In the genomic region with DNA sequence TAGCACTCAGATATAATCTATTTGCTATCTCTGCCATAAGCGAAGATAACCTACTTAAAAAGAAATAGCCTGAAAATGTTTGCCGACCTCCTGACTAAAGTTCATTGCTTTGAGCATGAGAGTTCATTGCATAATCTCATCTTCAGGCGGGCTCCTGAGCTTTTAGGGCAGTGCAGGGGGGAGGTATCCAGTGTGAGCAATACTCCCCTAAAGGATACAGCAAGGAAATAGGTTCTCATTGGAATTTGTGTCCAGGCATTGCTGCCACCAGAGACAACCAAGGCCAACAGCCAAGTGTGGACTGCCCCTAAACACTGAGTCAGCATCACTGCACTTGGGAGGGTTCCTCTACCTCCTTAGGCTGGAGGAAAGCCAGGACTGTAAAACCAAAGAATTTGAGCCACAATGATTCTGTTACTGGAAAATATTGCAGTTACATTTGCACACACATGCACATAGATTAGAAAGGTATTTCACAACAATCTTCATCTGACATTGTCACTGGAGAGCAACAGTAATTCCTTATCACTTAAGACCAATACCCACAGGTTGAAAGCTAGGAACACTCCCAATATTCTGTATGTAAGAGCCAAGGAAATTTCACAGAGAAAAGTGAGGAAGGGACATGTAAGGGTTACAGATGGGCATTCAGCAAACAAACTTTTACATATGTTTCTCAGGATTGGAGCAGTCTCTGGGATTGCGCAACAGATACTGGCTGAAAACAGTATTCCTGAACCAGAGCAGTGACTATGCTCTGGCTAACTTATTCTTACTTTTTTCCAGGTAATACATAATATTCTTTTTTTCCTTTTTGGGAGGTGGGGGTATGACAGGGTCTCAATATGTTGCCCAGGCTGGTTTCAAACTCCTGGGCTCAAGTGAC, we compare ENCODE assay signal across 1 cellular context.
TF ChIP-seq lines count a peak whose summit lies in the region.

No MANE protein-coding gene starts in this region.

TF ChIP-seq in HepG2, 621 proteins besides CTCF, POLR2A, EP300 and RAD21 (continued from another document and continues in another):
- TF ChIP-seq AHDC1 (CRISPR knock-in tag; IDR thresholded peaks at IDR 0.05; ENCODE audit: borderline replicate concordance) (no peak), ATF4 (CRISPR knock-in tag; IDR thresholded peaks at IDR 0.05) (0 out of 4 replicates have a peak, but pooled peaks of 1 of the 2 experiments have one; percentile 19), ZSCAN25 (CRISPR knock-in tag; IDR thresholded peaks at IDR 0.05) (peak; percentile 69; the same call in 1 of the 2 replicates), RCOR2 (CRISPR knock-in tag; IDR thresholded peaks at IDR 0.05) (0 out of 2 replicates have a peak, but pooled peaks have one; percentile 24), MIER2 (CRISPR knock-in tag; IDR thresholded peaks at IDR 0.05) (peak; percentile 24; the same call in 1 of the 2 replicates), RNF2 (conservative IDR thresholded peaks at IDR 0.05; ENCODE audit: low read depth) (no peak), RARA (CRISPR knock-in tag; IDR thresholded peaks at IDR 0.05) (peak; percentile 67), EHMT2 (IDR thresholded peaks at IDR 0.05; ENCODE audit: borderline replicate concordance, low read depth, low read length) (0 out of 2 replicates have a peak, but pooled peaks have one; percentile 42), ZSCAN21 (CRISPR knock-in tag; IDR thresholded peaks at IDR 0.05; ENCODE audit: borderline replicate concordance) (no peak), NR2F1 (CRISPR knock-in tag; IDR thresholded peaks at IDR 0.05) (no peak), TMF1 (CRISPR knock-in tag; IDR thresholded peaks at IDR 0.05; ENCODE audit: low read depth) (no peak), CCDC6 (CRISPR knock-in tag; IDR thresholded peaks at IDR 0.05) (0 out of 2 replicates have a peak, but pooled peaks have one; percentile 29), HMG20A (CRISPR knock-in tag; IDR thresholded peaks at IDR 0.05; ENCODE audit: borderline replicate concordance) (peak; percentile 42; the same call in 1 of the 2 replicates), PPARG (CRISPR knock-in tag; conservative IDR thresholded peaks at IDR 0.05) (0 out of 2 replicates have a peak, but pooled peaks have one; percentile 31), ONECUT2 (CRISPR knock-in tag; IDR thresholded peaks at IDR 0.05) (no peak), ELF3 (CRISPR knock-in tag; IDR thresholded peaks at IDR 0.05) (0 out of 2 replicates have a peak, but pooled peaks have one; percentile 15), ZNF710 (CRISPR knock-in tag; IDR thresholded peaks at IDR 0.05; ENCODE audit: borderline replicate concordance) (peak; percentile 60; the same call in 1 of the 2 replicates), NCOA2 (CRISPR knock-in tag; IDR thresholded peaks at IDR 0.05) (peak; percentile 52), TEAD3 (CRISPR knock-in tag; optimal IDR thresholded peaks at IDR 0.05; ENCODE audit: borderline replicate concordance) (no peak), ZNF337 (CRISPR knock-in tag; IDR thresholded peaks at IDR 0.05; ENCODE audit: borderline replicate concordance, low read depth) (no peak), HNF4G (IDR thresholded peaks at IDR 0.05; ENCODE audit: borderline replicate concordance, low read depth, low read length) (peak; percentile 53; the same call in 1 of the 2 replicates), HNF4G (CRISPR knock-in tag; IDR thresholded peaks at IDR 0.05; ENCODE audit: borderline replicate concordance, low read depth) (peak; percentile 44; the same call in 1 of the 2 replicates), CEBPB (IDR thresholded peaks at IDR 0.05; ENCODE audit: borderline replicate concordance, low read depth, low read length) (peak; percentile 94), TP53 (CRISPR knock-in tag; conservative IDR thresholded peaks at IDR 0.05) (no peak)
- TF ChIP-seq, protein P1, sequence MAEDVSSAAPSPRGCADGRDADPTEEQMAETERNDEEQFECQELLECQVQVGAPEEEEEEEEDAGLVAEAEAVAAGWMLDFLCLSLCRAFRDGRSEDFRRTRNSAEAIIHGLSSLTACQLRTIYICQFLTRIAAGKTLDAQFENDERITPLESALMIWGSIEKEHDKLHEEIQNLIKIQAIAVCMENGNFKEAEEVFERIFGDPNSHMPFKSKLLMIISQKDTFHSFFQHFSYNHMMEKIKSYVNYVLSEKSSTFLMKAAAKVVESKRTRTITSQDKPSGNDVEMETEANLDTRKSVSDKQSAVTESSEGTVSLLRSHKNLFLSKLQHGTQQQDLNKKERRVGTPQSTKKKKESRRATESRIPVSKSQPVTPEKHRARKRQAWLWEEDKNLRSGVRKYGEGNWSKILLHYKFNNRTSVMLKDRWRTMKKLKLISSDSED (CRISPR knock-in tag; IDR thresholded peaks at IDR 0.05) = no peak
- TF ChIP-seq, protein P2, sequence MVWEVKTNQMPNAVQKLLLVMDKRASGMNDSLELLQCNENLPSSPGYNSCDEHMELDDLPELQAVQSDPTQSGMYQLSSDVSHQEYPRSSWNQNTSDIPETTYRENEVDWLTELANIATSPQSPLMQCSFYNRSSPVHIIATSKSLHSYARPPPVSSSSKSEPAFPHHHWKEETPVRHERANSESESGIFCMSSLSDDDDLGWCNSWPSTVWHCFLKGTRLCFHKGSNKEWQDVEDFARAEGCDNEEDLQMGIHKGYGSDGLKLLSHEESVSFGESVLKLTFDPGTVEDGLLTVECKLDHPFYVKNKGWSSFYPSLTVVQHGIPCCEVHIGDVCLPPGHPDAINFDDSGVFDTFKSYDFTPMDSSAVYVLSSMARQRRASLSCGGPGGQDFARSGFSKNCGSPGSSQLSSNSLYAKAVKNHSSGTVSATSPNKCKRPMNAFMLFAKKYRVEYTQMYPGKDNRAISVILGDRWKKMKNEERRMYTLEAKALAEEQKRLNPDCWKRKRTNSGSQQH (CRISPR knock-in tag; IDR thresholded peaks at IDR 0.05; ENCODE audit: low read depth) = no peak
- TF ChIP-seq, protein P3, sequence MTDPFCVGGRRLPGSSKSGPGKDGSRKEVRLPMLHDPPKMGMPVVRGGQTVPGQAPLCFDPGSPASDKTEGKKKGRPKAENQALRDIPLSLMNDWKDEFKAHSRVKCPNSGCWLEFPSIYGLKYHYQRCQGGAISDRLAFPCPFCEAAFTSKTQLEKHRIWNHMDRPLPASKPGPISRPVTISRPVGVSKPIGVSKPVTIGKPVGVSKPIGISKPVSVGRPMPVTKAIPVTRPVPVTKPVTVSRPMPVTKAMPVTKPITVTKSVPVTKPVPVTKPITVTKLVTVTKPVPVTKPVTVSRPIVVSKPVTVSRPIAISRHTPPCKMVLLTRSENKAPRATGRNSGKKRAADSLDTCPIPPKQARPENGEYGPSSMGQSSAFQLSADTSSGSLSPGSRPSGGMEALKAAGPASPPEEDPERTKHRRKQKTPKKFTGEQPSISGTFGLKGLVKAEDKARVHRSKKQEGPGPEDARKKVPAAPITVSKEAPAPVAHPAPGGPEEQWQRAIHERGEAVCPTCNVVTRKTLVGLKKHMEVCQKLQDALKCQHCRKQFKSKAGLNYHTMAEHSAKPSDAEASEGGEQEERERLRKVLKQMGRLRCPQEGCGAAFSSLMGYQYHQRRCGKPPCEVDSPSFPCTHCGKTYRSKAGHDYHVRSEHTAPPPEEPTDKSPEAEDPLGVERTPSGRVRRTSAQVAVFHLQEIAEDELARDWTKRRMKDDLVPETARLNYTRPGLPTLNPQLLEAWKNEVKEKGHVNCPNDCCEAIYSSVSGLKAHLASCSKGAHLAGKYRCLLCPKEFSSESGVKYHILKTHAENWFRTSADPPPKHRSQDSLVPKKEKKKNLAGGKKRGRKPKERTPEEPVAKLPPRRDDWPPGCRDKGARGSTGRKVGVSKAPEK (CRISPR knock-in tag; IDR thresholded peaks at IDR 0.05; ENCODE audit: borderline replicate concordance) = 0 out of 2 replicates have a peak, but pooled peaks have one; percentile 25
- TF ChIP-seq, protein P4, sequence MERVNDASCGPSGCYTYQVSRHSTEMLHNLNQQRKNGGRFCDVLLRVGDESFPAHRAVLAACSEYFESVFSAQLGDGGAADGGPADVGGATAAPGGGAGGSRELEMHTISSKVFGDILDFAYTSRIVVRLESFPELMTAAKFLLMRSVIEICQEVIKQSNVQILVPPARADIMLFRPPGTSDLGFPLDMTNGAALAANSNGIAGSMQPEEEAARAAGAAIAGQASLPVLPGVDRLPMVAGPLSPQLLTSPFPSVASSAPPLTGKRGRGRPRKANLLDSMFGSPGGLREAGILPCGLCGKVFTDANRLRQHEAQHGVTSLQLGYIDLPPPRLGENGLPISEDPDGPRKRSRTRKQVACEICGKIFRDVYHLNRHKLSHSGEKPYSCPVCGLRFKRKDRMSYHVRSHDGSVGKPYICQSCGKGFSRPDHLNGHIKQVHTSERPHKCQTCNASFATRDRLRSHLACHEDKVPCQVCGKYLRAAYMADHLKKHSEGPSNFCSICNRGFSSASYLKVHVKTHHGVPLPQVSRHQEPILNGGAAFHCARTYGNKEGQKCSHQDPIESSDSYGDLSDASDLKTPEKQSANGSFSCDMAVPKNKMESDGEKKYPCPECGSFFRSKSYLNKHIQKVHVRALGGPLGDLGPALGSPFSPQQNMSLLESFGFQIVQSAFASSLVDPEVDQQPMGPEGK (CRISPR knock-in tag; IDR thresholded peaks at IDR 0.05) = no peak
- TF ChIP-seq, protein P5, sequence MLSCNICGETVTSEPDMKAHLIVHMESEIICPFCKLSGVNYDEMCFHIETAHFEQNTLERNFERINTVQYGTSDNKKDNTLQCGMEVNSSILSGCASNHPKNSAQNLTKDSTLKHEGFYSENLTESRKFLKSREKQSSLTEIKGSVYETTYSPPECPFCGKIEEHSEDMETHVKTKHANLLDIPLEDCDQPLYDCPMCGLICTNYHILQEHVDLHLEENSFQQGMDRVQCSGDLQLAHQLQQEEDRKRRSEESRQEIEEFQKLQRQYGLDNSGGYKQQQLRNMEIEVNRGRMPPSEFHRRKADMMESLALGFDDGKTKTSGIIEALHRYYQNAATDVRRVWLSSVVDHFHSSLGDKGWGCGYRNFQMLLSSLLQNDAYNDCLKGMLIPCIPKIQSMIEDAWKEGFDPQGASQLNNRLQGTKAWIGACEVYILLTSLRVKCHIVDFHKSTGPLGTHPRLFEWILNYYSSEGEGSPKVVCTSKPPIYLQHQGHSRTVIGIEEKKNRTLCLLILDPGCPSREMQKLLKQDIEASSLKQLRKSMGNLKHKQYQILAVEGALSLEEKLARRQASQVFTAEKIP (CRISPR knock-in tag; IDR thresholded peaks at IDR 0.05; ENCODE audit: borderline replicate concordance) = no peak
